Comparison of ENCODE assay signal across 6 cellular contexts in the genomic region with DNA sequence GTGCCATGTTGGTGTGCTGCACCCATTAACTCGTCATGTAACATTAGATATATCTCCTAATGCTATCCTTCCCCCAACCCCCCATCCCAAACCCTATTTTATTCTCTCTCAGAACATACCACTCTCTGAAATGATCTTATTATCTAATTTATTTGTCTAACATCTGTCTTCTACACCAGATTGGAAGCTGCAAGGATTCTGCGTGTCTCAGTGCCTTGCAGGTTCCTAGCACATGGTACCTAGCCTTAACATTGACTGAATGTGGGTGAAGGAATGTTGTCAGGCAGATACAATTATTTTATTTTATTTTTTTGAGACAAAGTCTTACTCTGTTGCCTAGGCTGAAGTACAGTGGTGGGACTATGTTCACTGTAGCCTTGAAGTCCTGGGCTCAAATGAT.
"Had no signal": no experiment of that assay in that cellular context is flagged by ENCODE, and none has a peak within 500 bp of the region (broad histone marks: within the 10 kb centered on the region; RNA-seq: fewer than 3 reads in every experiment).

No MANE protein-coding gene starts in this region.

- H3K4me3 Mint-ChIP-seq: GM23338, H9, IgD-negative memory B cell had no signal

- H3K36me3 Mint-ChIP-seq: IgD-negative memory B cell had no signal

- H3K27ac ChIP-seq: HL-60 had no signal

- H3K27me3 Mint-ChIP-seq: IgD-negative memory B cell had no signal

- H3K27ac Mint-ChIP-seq: GM23338, H9 had no signal

- ATAC-seq: GM23338, HepG2 had no signal

- H3K4me3 ChIP-seq: GM23338 had no signal

- H3K9me3 Mint-ChIP-seq: GM23338, H9, IgD-negative memory B cell had no signal

- DNase-seq: H9, HCEC 1CT had no signal
